In the genomic region with DNA sequence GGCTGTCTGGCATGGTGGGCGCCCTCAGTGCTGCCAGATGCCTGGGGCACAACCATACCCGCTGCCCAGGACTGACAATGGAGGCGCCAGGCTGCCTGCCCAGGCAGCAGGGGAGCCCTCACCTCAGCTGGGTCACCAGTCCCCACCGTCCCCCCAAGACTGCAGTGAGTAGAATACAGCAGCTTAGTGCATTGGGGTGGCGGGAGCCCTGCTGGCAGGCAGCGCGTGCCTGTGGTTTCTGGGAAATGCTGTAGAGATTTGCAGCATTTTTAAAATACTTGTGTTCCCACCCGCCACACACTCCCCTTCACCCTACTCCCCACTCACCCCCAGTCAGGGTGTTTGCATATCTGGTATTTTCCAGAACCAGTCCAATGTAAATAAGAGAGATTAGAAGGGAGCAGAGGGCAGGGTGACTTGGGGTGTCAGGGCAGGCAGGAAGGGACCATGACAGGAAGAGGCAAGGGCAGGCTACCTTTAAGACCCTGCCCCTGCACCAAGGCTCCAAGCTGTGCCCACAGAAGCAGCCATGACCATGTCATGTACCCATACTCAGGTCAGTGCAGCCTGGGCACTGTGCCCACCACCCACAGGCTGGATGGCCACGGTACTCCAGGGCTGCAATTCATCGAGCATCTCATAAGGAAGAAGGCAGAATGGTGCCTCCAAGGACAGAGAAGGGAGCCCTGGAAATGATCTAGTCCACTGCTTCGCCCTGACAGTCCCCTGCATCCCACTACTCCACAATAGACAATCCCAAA, we compare ENCODE assay signal across 9 cellular contexts. TPM values are rescaled to one million over a fixed set of nuclear protein-coding genes. Genes with fewer than 3 reads are reported as not detected.
A peak's percentile ranks its signal among the peaks of the same experiment; 100 is the strongest.
DNase-seq lines count a peak whose midpoint lies in the region; ATAC-seq and TF ChIP-seq lines count a peak whose summit lies in the region.
"Had no signal": no experiment of that assay in that cellular context is flagged by ENCODE, and none has a peak within 500 bp of the region (broad histone marks: within the 10 kb centered on the region; RNA-seq: fewer than 3 reads in every experiment).

No MANE protein-coding gene starts in this region.

- no peak overlapping the region for H2BK20ac ChIP-seq in H9 (ENCODE audit: low read depth, low read length, poor library complexity, severe bottlenecking)

- H3K27ac Mint-ChIP-seq in H9, result no peak overlapping the region; a peak in 1 of 7 replicates

- H4K8ac ChIP-seq in neuronal stem cell (ENCODE audit: low read depth, low read length) (peak overlapping the region; percentile 52), H9 (replicated peaks; ENCODE audit: insufficient read length, low read depth, low read length) (no peak overlapping the region)

- H3K14ac ChIP-seq in neuronal stem cell (ENCODE audit: low read length), result peak overlapping the region; percentile 59
- no peak overlapping the region; the same call in 1 of the 2 replicates for H3K14ac ChIP-seq in H9 (ENCODE audit: insufficient read depth, low read length)

- peak overlapping the region; percentile 51 to 82 (median 68) for H3K4me2 ChIP-seq in BLaER1 treated with 17β-estradiol and CSF1 and Interleukin-3, amounts not matched to agents 10 nM and 100 nM
- H3K4me2 ChIP-seq in neuronal stem cell (ENCODE audit: insufficient read depth, low read length, poor library complexity, severe bottlenecking) (no peak overlapping the region), H9 (ENCODE audit: insufficient read depth, insufficient read length, low read length) (no peak overlapping the region)

- no peak overlapping the region for H3K4me3 Mint-ChIP-seq in H9

- H3K79me1 ChIP-seq in neuronal stem cell (ENCODE audit: low read depth, low read length) (peaks cover 2% of the 10 kb centered on the region), H9 (ENCODE audit: insufficient read depth, low read depth, low read length, poor library complexity, severe bottlenecking) (peaks cover 2% of the 10 kb centered on the region)

- no peak overlapping the region for H4K5ac ChIP-seq in H9 (ENCODE audit: insufficient read length, low read depth, low read length)

- H3K9ac ChIP-seq in BLaER1 treated with 17β-estradiol and CSF1 and Interleukin-3, amounts not matched to agents 10 nM and 100 nM, result peak overlapping the region in 8 of 11 experiments; percentile 19 to 61 (median 47); a peak in 13 of 22 replicates
- peak overlapping the region in 1 of 2 donors; percentile 26 for H3K9ac ChIP-seq in colonic mucosa (ENCODE audit: low read depth in 2 of 2, low read length in 2 of 2)
- no peak overlapping the region for H3K9ac ChIP-seq in neuronal stem cell (ENCODE audit: low read depth, low read length, poor library complexity)
- no peak overlapping the region for H3K9ac ChIP-seq in H9 (ENCODE audit: extremely low read depth, insufficient read length, low read length)

- DNase-seq in MV-4-11 (lab: John Stamatoyannopoulos, UW) (peak; percentile 15), colonic mucosa (no peak), neuronal stem cell (ENCODE audit: low spot score) (no peak), H9 (no peak)
- DNase-seq: heart right ventricle had no signal

- peaks cover 0 to 44% (median 19%) of the 10 kb centered on the region in 11 experiments; a peak in 11 of 22 replicates for H4K20me1 ChIP-seq in BLaER1 treated with 17β-estradiol and CSF1 and Interleukin-3, amounts not matched to agents 10 nM and 100 nM
- H4K20me1 ChIP-seq in H9 (ENCODE audit: control insufficient read depth, insufficient read depth, insufficient read length), result peaks cover 3% of the 10 kb centered on the region

- H2BK120ac ChIP-seq in neuronal stem cell (ENCODE audit: low read depth, low read length), result no peak overlapping the region
- no peak overlapping the region for H2BK120ac ChIP-seq in H9 (ENCODE audit: low read depth, low read length, poor library complexity, severe bottlenecking)

- no peak overlapping the region for H3T11ph ChIP-seq in H9 (ENCODE audit: low read length)

- H3K18ac ChIP-seq in neuronal stem cell (ENCODE audit: low read length), result no peak overlapping the region
- no peak overlapping the region for H3K18ac ChIP-seq in H9 (ENCODE audit: insufficient read length, low read depth, low read length)

- H3K4me1 ChIP-seq in BLaER1 treated with 17β-estradiol and CSF1 and Interleukin-3, amounts not matched to agents 10 nM and 100 nM, result peaks cover 76 to 93% (median 81%) of the 10 kb centered on the region in 10 experiments
- peaks cover 38% of the 10 kb centered on the region for H3K4me1 ChIP-seq in colonic mucosa
- peaks cover 18 to 24% of the 10 kb centered on the region in 2 donors for H3K4me1 ChIP-seq in neuronal stem cell (ENCODE audit: control insufficient read depth in 2 of 2, insufficient read depth in 1 of 2, low read depth in 1 of 2, low read length in 2 of 2)
- peaks cover 17% of the 10 kb centered on the region; the same call in 1 of the 2 replicates for H3K4me1 ChIP-seq in H9 (ENCODE audit: insufficient read depth, low read length)

- H3K23me2 ChIP-seq in H9 (ENCODE audit: insufficient read length, low read depth, low read length, poor library complexity, severe bottlenecking), result no peaks in the 10 kb centered on the region

- H2AK5ac ChIP-seq in neuronal stem cell (ENCODE audit: low read depth, low read length) (peak overlapping the region; percentile 39), H9 (ENCODE audit: insufficient read length, low read length) (no peak overlapping the region)

- no peaks in the 10 kb centered on the region for H3K9me3 Mint-ChIP-seq in H9

- no peak overlapping the region for H3K4me3 ChIP-seq in BLaER1 treated with 17β-estradiol and CSF1 and Interleukin-3, amounts not matched to agents 10 nM and 100 nM
- H3K4me3 ChIP-seq in colonic mucosa (no peak overlapping the region), neuronal stem cell (ENCODE audit: low read length in 2 of 2) (no peak overlapping the region)
- H3K4me3 ChIP-seq: heart right ventricle had no signal

- peaks cover 32 to 37% of the 10 kb centered on the region in 2 experiments for H3K4me1 Mint-ChIP-seq in H9

- no peaks in the 10 kb centered on the region for H3K9me3 ChIP-seq in BLaER1 treated with 17β-estradiol and CSF1 and Interleukin-3, amounts not matched to agents 10 nM and 100 nM (replicated peaks in 1 of 11)
- H3K9me3 ChIP-seq in colonic mucosa (no peaks in the 10 kb centered on the region), neuronal stem cell (replicated peaks in 1 of 2; ENCODE audit: control insufficient read depth in 2 of 2, insufficient read depth in 1 of 2, low read depth in 1 of 2, low read length in 2 of 2) (no peaks in the 10 kb centered on the region), H9 (ENCODE audit: control insufficient read depth, low read depth, low read length) (no peaks in the 10 kb centered on the region)
- H3K9me3 ChIP-seq: heart right ventricle had no signal

- H2BK5ac ChIP-seq in neuronal stem cell (ENCODE audit: low read length) (no peak overlapping the region), H9 (ENCODE audit: insufficient read length, low read length) (no peak overlapping the region)

- H3K23ac ChIP-seq in neuronal stem cell (ENCODE audit: low read depth, low read length, poor library complexity), result peak overlapping the region; percentile 75
- H3K23ac ChIP-seq in H9 (ENCODE audit: insufficient read length, low read depth, low read length), result no peak overlapping the region

- peak overlapping the region in 9 of 11 experiments; percentile 25 to 70 (median 50); a peak in 16 of 22 replicates for H3K27ac ChIP-seq in BLaER1 treated with 17β-estradiol and CSF1 and Interleukin-3, amounts not matched to agents 10 nM and 100 nM
- peak overlapping the region; percentile 14 for H3K27ac ChIP-seq in colonic mucosa
- H3K27ac ChIP-seq in neuronal stem cell (replicated peaks; ENCODE audit: low read length), result no peak overlapping the region
- H3K27ac ChIP-seq in H9 (ENCODE audit: insufficient read length, low read depth, low read length), result no peak overlapping the region

- H3K36me3 Mint-ChIP-seq in H9 (ENCODE audit: insufficient read depth in 1 of 3, low read depth in 3 of 3), result peaks cover 0 to 2% (median 0%) of the 10 kb centered on the region in 3 experiments; a peak in 2 of 7 replicates

- H3K36me3 ChIP-seq in BLaER1 treated with 17β-estradiol and CSF1 and Interleukin-3, amounts not matched to agents 10 nM and 100 nM, result peaks cover 0 to 9% (median 0%) of the 10 kb centered on the region in 11 experiments; a peak in 3 of 22 replicates
- no peaks in the 10 kb centered on the region for H3K36me3 ChIP-seq in colonic mucosa
- H3K36me3 ChIP-seq in neuronal stem cell (replicated peaks in 1 of 2; ENCODE audit: control insufficient read depth in 2 of 2, insufficient read depth in 2 of 2, low read length in 2 of 2), result peaks cover 2 to 14% of the 10 kb centered on the region in 2 donors

- no peak for TF ChIP-seq CTCF in colonic mucosa (IDR thresholded peaks at IDR 0.05)
- no peak for TF ChIP-seq CTCF in H9 (conservative IDR thresholded peaks at IDR 0.05)

- no peak overlapping the region for H3K56ac ChIP-seq in H9 (ENCODE audit: insufficient read length, low read depth, low read length)

- H4K91ac ChIP-seq in neuronal stem cell (ENCODE audit: low read depth, low read length, poor library complexity) (peak overlapping the region; percentile 60), H9 (ENCODE audit: insufficient read length, low read depth, low read length) (no peak overlapping the region)

- no CpG with 5 or more reads among the region's 11 CpGs for WGBS in neuronal stem cell (ENCODE audit: extremely low coverage in 2 of 2, insufficient read length in 2 of 2, insufficient replicate concordance in 1 of 2), 2 donors
- WGBS in H9 (ENCODE audit: extremely low coverage, insufficient read length, low lambda C conversion rate), result no CpG with 5 or more reads among the region's 11 CpGs

- H2BK15ac ChIP-seq in neuronal stem cell (ENCODE audit: low read length) (no peak overlapping the region), H9 (ENCODE audit: low read depth, low read length) (no peak overlapping the region)

- no peak overlapping the region for H2BK12ac ChIP-seq in neuronal stem cell (ENCODE audit: low read length)
- no peak overlapping the region for H2BK12ac ChIP-seq in H9 (ENCODE audit: insufficient read length, low read depth, low read length)

- intact Hi-C loops in colonic mucosa (cut with DNase I), result no loop called here

- no peak overlapping the region for H2AFZ ChIP-seq in neuronal stem cell (ENCODE audit: low read length)
- H2AFZ ChIP-seq in H9 (ENCODE audit: low read length), result no peak overlapping the region

- H3K4ac ChIP-seq in neuronal stem cell (ENCODE audit: low read length) (no peak overlapping the region), H9 (ENCODE audit: low read depth, low read length) (no peak overlapping the region)

- no peak for ATAC-seq in HG02610 (IDR thresholded peaks at IDR 0.05; ENCODE audit: unreplicated experiment)
- ATAC-seq in GM19395 (IDR thresholded peaks at IDR 0.05; ENCODE audit: unreplicated experiment), result no peak
- ATAC-seq in GM19324 (IDR thresholded peaks at IDR 0.05; ENCODE audit: low FRiP score, unreplicated experiment), result no peak
- ATAC-seq: heart right ventricle had no signal

- H3K27me3 Mint-ChIP-seq in H9 (ENCODE audit: low read depth), result no peaks in the 10 kb centered on the region

- no peaks in the 10 kb centered on the region for H3K27me3 ChIP-seq in BLaER1 treated with 17β-estradiol and CSF1 and Interleukin-3, amounts not matched to agents 10 nM and 100 nM
- H3K27me3 ChIP-seq in colonic mucosa (no peaks in the 10 kb centered on the region), neuronal stem cell (ENCODE audit: control insufficient read depth in 3 of 3, insufficient read depth in 3 of 3, low read depth in 1 of 3, low read length in 3 of 3) (no peaks in the 10 kb centered on the region), H9 (ENCODE audit: insufficient read depth, low read length) (no peaks in the 10 kb centered on the region)
- H3K27me3 ChIP-seq: heart right ventricle had no signal

- H3K79me2 ChIP-seq in H9 (ENCODE audit: insufficient read depth, low read length), result no peaks in the 10 kb centered on the region

RNA-seq across cellular contexts. Expression of gene MYO18A, which starts 21.5 kb away (rescaled TPM):
- total RNA-seq in colonic mucosa (100 to 1,000 TPM in 1 of 2 donors, 10 to 100 TPM in 1; 63.3 to 112 TPM), H9 (2021) (20.8 and 21.6 TPM in 2 replicates)
- 12.3 TPM for polyA plus RNA-seq in neuronal stem cell (2013, experiment 1 of 2)
- 12.3 TPM for polyA plus RNA-seq in neuronal stem cell (2013, experiment 2 of 2)

Comparison
In these comparisons a context has a peak if more than half of its experiments do, and no peak if none do; other contexts are left out.
1. H3K27ac ChIP-seq: peak in BLaER1 treated with 17β-estradiol and CSF1 and Interleukin-3, amounts not matched to agents 10 nM and 100 nM (9 of 11) and colonic mucosa (single experiment); none in neuronal stem cell (single experiment) and H9 (single experiment).
2. H3K4me2 ChIP-seq: peak in BLaER1 treated with 17β-estradiol and CSF1 and Interleukin-3, amounts not matched to agents 10 nM and 100 nM (11 of 11); none in neuronal stem cell (single experiment) and H9 (single experiment).
3. H3K9ac ChIP-seq: peak in BLaER1 treated with 17β-estradiol and CSF1 and Interleukin-3, amounts not matched to agents 10 nM and 100 nM (8 of 11); none in neuronal stem cell (single experiment) and H9 (single experiment).